In genomic region chr6:169371344-169372144, GRCh38 we compare ENCODE assay signal across 14 cellular contexts.
A peak's percentile ranks its signal among the peaks of the same experiment; 100 is the strongest.
DNase-seq lines count a peak whose midpoint lies in the region; ATAC-seq and TF ChIP-seq lines count a peak whose summit lies in the region.
"Had no signal": no experiment of that assay in that cellular context is flagged by ENCODE, and none has a peak within 500 bp of the region (broad histone marks: within the 10 kb centered on the region; RNA-seq: fewer than 3 reads in every experiment).

No MANE protein-coding gene starts in this region.

- no peaks in the 10 kb centered on the region for H3K4me1 Mint-ChIP-seq in WTC11

- H3K4me3 Mint-ChIP-seq in WTC11: no peak overlapping the region
- H3K4me3 Mint-ChIP-seq: activated CD4-positive, alpha-beta memory T cell treated with anti-CD3 and anti-CD28 coated beads for 36 hours had no signal

- ATAC-seq in WTC11 (peak; percentile 72), left lobe of liver (peak; percentile 46), GM21737 (IDR thresholded peaks at IDR 0.05; ENCODE audit: unreplicated experiment) (no peak)

- peaks cover 24% of the 10 kb centered on the region for H3K36me3 Mint-ChIP-seq in WTC11
- H3K36me3 Mint-ChIP-seq: activated CD4-positive, alpha-beta memory T cell treated with anti-CD3 and anti-CD28 coated beads for 36 hours had no signal

- peaks cover 38% of the 10 kb centered on the region for H3K9me3 Mint-ChIP-seq in WTC11

- H3K27me3 Mint-ChIP-seq in WTC11 (ENCODE audit: low read depth): no peaks in the 10 kb centered on the region; the same call in none of the 2 replicates
- H3K27me3 Mint-ChIP-seq: activated CD4-positive, alpha-beta memory T cell treated with anti-CD3 and anti-CD28 coated beads for 36 hours had no signal

- POLR2A ChIA-PET in HEK293T (lab: Yijun Ruan, JAX) (no interaction called here), WTC11 (lab: Charles Lee) (no interaction called here)

- peak overlapping the region; percentile 20; the same call in 1 of the 2 replicates for H3K27ac Mint-ChIP-seq in WTC11
- H3K27ac Mint-ChIP-seq: activated CD4-positive, alpha-beta memory T cell treated with anti-CD3 and anti-CD28 coated beads for 36 hours; HFFc6 had no signal

- no peak for TF ChIP-seq CTCF in WTC11 (IDR thresholded peaks at IDR 0.05)

- CTCF ChIA-PET in HEK293T (lab: Yijun Ruan, JAX): no interaction called here
- CTCF ChIA-PET in WTC11 (lab: Charles Lee): interaction anchor here (0.7 to 1.2 kb wide), 2 partner anchors 22 to 161 kb away, joined by 3 read pairs; no protein-coding TSS in a partner anchor

- DNase-seq in DMS53 (lab: John Stamatoyannopoulos, UW) (peak; percentile 46), DMS53 treated with DMSO at 0.1 percent for 48 hours (lab: John Stamatoyannopoulos, UW; ENCODE audit: unreplicated experiment) (no peak), HEK293T (ENCODE audit: extremely low spot score) (peak; percentile 30), WTC11 (ENCODE audit: low spot score) (peak; percentile 51), left lobe of liver (ENCODE audit: low spot score) (no peak), germinal center (ENCODE audit: low spot score) (no peak)
- no peak for DNase-seq in stimulated activated CD4-positive, alpha-beta T cell treated with anti-CD3 and anti-CD28 coated beads, Interleukin-1b, Interleukin-23, amount 100 ng/mL, for 48 hours
- DNase-seq: 8988T; activated CD4-positive, alpha-beta memory T cell treated with anti-CD3 and anti-CD28 coated beads for 36 hours; heart left ventricle; HFFc6; RPMI8226; thyroid gland had no signal

TF ChIP-seq in HEK293T, 16 proteins besides CTCF, POLR2A, EP300 and RAD21:
- no peak for TF ChIP-seq ZNF384 (IDR thresholded peaks at IDR 0.05)

TF ChIP-seq in WTC11, 78 proteins besides CTCF, POLR2A, EP300 and RAD21 (continues in another document):
- TF ChIP-seq KAT7 (CRISPR knock-in tag; IDR thresholded peaks at IDR 0.05; ENCODE audit: borderline replicate concordance) (no peak), ZNF423 (CRISPR knock-in tag; IDR thresholded peaks at IDR 0.05) (no peak), ESRRA (CRISPR knock-in tag; IDR thresholded peaks at IDR 0.05; ENCODE audit: borderline replicate concordance) (no peak), HMGXB4 (CRISPR knock-in tag; IDR thresholded peaks at IDR 0.05) (no peak), EMX1 (CRISPR knock-in tag; IDR thresholded peaks at IDR 0.05) (no peak), NFYB (CRISPR knock-in tag; conservative IDR thresholded peaks at IDR 0.05; ENCODE audit: low read depth) (no peak), TEAD4 (CRISPR knock-in tag; IDR thresholded peaks at IDR 0.05) (no peak), ZSCAN18 (CRISPR knock-in tag; IDR thresholded peaks at IDR 0.05) (no peak), NR3C1 (CRISPR knock-in tag; conservative IDR thresholded peaks at IDR 0.05; ENCODE audit: low read depth) (no peak), CDX4 (CRISPR knock-in tag; IDR thresholded peaks at IDR 0.05; ENCODE audit: borderline replicate concordance) (no peak), CBFB (CRISPR knock-in tag; IDR thresholded peaks at IDR 0.05; ENCODE audit: low read depth) (no peak), IRF2 (CRISPR knock-in tag; IDR thresholded peaks at IDR 0.05; ENCODE audit: borderline replicate concordance, low read depth) (no peak), ZBTB21 (CRISPR knock-in tag; IDR thresholded peaks at IDR 0.05; ENCODE audit: borderline replicate concordance) (no peak)
- TF ChIP-seq, protein P1, sequence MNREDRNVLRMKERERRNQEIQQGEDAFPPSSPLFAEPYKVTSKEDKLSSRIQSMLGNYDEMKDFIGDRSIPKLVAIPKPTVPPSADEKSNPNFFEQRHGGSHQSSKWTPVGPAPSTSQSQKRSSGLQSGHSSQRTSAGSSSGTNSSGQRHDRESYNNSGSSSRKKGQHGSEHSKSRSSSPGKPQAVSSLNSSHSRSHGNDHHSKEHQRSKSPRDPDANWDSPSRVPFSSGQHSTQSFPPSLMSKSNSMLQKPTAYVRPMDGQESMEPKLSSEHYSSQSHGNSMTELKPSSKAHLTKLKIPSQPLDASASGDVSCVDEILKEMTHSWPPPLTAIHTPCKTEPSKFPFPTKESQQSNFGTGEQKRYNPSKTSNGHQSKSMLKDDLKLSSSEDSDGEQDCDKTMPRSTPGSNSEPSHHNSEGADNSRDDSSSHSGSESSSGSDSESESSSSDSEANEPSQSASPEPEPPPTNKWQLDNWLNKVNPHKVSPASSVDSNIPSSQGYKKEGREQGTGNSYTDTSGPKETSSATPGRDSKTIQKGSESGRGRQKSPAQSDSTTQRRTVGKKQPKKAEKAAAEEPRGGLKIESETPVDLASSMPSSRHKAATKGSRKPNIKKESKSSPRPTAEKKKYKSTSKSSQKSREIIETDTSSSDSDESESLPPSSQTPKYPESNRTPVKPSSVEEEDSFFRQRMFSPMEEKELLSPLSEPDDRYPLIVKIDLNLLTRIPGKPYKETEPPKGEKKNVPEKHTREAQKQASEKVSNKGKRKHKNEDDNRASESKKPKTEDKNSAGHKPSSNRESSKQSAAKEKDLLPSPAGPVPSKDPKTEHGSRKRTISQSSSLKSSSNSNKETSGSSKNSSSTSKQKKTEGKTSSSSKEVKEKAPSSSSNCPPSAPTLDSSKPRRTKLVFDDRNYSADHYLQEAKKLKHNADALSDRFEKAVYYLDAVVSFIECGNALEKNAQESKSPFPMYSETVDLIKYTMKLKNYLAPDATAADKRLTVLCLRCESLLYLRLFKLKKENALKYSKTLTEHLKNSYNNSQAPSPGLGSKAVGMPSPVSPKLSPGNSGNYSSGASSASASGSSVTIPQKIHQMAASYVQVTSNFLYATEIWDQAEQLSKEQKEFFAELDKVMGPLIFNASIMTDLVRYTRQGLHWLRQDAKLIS (CRISPR knock-in tag; IDR thresholded peaks at IDR 0.05; ENCODE audit: borderline replicate concordance): no peak
- TF ChIP-seq, protein P2, sequence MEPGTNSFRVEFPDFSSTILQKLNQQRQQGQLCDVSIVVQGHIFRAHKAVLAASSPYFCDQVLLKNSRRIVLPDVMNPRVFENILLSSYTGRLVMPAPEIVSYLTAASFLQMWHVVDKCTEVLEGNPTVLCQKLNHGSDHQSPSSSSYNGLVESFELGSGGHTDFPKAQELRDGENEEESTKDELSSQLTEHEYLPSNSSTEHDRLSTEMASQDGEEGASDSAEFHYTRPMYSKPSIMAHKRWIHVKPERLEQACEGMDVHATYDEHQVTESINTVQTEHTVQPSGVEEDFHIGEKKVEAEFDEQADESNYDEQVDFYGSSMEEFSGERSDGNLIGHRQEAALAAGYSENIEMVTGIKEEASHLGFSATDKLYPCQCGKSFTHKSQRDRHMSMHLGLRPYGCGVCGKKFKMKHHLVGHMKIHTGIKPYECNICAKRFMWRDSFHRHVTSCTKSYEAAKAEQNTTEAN (CRISPR knock-in tag; IDR thresholded peaks at IDR 0.05): no peak
- TF ChIP-seq, protein P3, sequence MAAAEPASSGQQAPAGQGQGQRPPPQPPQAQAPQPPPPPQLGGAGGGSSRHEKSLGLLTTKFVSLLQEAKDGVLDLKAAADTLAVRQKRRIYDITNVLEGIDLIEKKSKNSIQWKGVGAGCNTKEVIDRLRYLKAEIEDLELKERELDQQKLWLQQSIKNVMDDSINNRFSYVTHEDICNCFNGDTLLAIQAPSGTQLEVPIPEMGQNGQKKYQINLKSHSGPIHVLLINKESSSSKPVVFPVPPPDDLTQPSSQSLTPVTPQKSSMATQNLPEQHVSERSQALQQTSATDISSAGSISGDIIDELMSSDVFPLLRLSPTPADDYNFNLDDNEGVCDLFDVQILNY (CRISPR knock-in tag; IDR thresholded peaks at IDR 0.05): no peak

Comparison
In these comparisons a context has a peak if more than half of its experiments do, and no peak if none do; other contexts are left out.
1. DNase-seq: peak in DMS53 (single experiment), HEK293T (single experiment) and WTC11 (single experiment); none in DMS53 treated with DMSO at 0.1 percent for 48 hours (single experiment), left lobe of liver (single experiment), germinal center (single experiment) and stimulated activated CD4-positive, alpha-beta T cell treated with anti-CD3 and anti-CD28 coated beads, Interleukin-1b, Interleukin-23, amount 100 ng/mL, for 48 hours (single experiment).